ENCODE assay signal across 20 cellular contexts in genomic region chr2:5042666-5043440, GRCh38.
DNase-seq lines count a peak whose midpoint lies in the region; ATAC-seq and TF ChIP-seq lines count a peak whose summit lies in the region.
"Had no signal": no experiment of that assay in that cellular context is flagged by ENCODE, and none has a peak within 500 bp of the region (broad histone marks: within the 10 kb centered on the region; RNA-seq: fewer than 3 reads in every experiment).

No MANE protein-coding gene starts in this region.

- TF ChIP-seq CTCF in LNCaP clone FGC (IDR thresholded peaks at IDR 0.05; ENCODE audit: control insufficient read depth, extremely low read depth, insufficient read depth): no peak
- TF ChIP-seq CTCF in mammary epithelial cell (conservative IDR thresholded peaks at IDR 0.05 in 1 of 2, IDR thresholded peaks at IDR 0.05 in 1 of 2; ENCODE audit: extremely low read depth in 1 of 2, insufficient read depth in 1 of 2, low read depth in 1 of 2, low read length in 2 of 2): no peak

- ATAC-seq in activated CD8-positive, alpha-beta T cell treated with anti-CD3 and anti-CD28 coated beads, Interleukin-2, amount 10 ng/mL, durations not matched to agents 7 days and 5 days: no peak
- no peak for ATAC-seq in stimulated activated naive B cell treated with anti-CD40 and anti-IgM and Interleukin-4, amounts not matched to agents 10 μg/mL and 1 μg/mL and 100 μg/mL, for 72 hours (replicated peaks)
- no peak for ATAC-seq in activated CD8-positive, alpha-beta memory T cell treated with anti-CD3 and anti-CD28 coated beads, Interleukin-2, amount 10 ng/mL, durations not matched to agents 7 days and 5 days
- ATAC-seq: CD8-positive, alpha-beta T cell; HCT116 had no signal

- H4K91ac ChIP-seq in trophoblast cell (ENCODE audit: low read depth, low read length): no peak overlapping the region

- BruUV-seq in mammary epithelial cell (replicated peaks; lab: Mats Ljungman, UMichigan): no TSS peak

- no peak overlapping the region for H3K27ac Mint-ChIP-seq in activated CD8-positive, alpha-beta T cell treated with anti-CD3 and anti-CD28 coated beads, Interleukin-2, amount 10 ng/mL, durations not matched to agents 7 days and 5 days
- no peak overlapping the region for H3K27ac Mint-ChIP-seq in stimulated activated naive B cell treated with anti-CD40 and anti-IgM and Interleukin-4, amounts not matched to agents 10 μg/mL and 1 μg/mL and 100 μg/mL, for 72 hours
- H3K27ac Mint-ChIP-seq in activated CD8-positive, alpha-beta memory T cell treated with anti-CD3 and anti-CD28 coated beads, Interleukin-2, amount 10 ng/mL, durations not matched to agents 7 days and 5 days: no peak overlapping the region
- H3K27ac Mint-ChIP-seq: B cell; CD4-positive, CD25-positive, alpha-beta regulatory T cell; CD8-positive, alpha-beta T cell had no signal

- DNase-seq in DMS53 (lab: John Stamatoyannopoulos, UW) (peak; percentile 55), DMS53 treated with DMSO at 0.1 percent for 48 hours (lab: John Stamatoyannopoulos, UW; ENCODE audit: unreplicated experiment) (no peak), LNCaP clone FGC (ENCODE audit: low read depth) (peak; percentile 23), mammary epithelial cell (peak; percentile 0), trophoblast cell (peak; percentile 83 to 95)
- no peak for DNase-seq in activated CD8-positive, alpha-beta T cell treated with anti-CD3 and anti-CD28 coated beads, Interleukin-2, amount 10 ng/mL, durations not matched to agents 7 days and 5 days
- DNase-seq in stimulated activated naive B cell treated with anti-CD40 and anti-IgM and Interleukin-4, amounts not matched to agents 10 μg/mL and 1 μg/mL and 100 μg/mL, for 72 hours: no peak
- no peak for DNase-seq in activated CD8-positive, alpha-beta memory T cell treated with anti-CD3 and anti-CD28 coated beads, Interleukin-2, amount 10 ng/mL, durations not matched to agents 7 days and 5 days
- DNase-seq: Caco-2; CD4-positive, CD25-positive, alpha-beta regulatory T cell; CD8-positive, alpha-beta T cell; DMS153; DND-41; GM23248; H7 had no signal

- H3K27ac ChIP-seq in mammary epithelial cell (ENCODE audit: insufficient read depth, low read depth, low read length) (no peak overlapping the region), trophoblast cell (ENCODE audit: low read depth, low read length) (no peak overlapping the region)
- H3K27ac ChIP-seq: 22Rv1, BLaER1, C4-2B, GM23248 had no signal

- H3K27me3 Mint-ChIP-seq in activated CD8-positive, alpha-beta T cell treated with anti-CD3 and anti-CD28 coated beads, Interleukin-2, amount 10 ng/mL, durations not matched to agents 7 days and 5 days (ENCODE audit: low read depth): no peaks in the 10 kb centered on the region
- no peaks in the 10 kb centered on the region for H3K27me3 Mint-ChIP-seq in stimulated activated naive B cell treated with anti-CD40 and anti-IgM and Interleukin-4, amounts not matched to agents 10 μg/mL and 1 μg/mL and 100 μg/mL, for 72 hours
- H3K27me3 Mint-ChIP-seq in activated CD8-positive, alpha-beta memory T cell treated with anti-CD3 and anti-CD28 coated beads, Interleukin-2, amount 10 ng/mL, durations not matched to agents 7 days and 5 days: no peaks in the 10 kb centered on the region
- H3K27me3 Mint-ChIP-seq: B cell; CD4-positive, CD25-positive, alpha-beta regulatory T cell had no signal

- no peak overlapping the region for H3K23ac ChIP-seq in trophoblast cell (ENCODE audit: low read length)

- no peak overlapping the region for H2BK5ac ChIP-seq in trophoblast cell (ENCODE audit: low read depth, low read length, poor library complexity)

- no peak overlapping the region for H4K12ac ChIP-seq in trophoblast cell (ENCODE audit: low read depth, low read length)

- in situ Hi-C loops in mammary epithelial cell (cut with MboI; ENCODE audit: low sequenced_read_pairs in 2 of 2): no loop called here

- H3K4me1 Mint-ChIP-seq in activated CD8-positive, alpha-beta T cell treated with anti-CD3 and anti-CD28 coated beads, Interleukin-2, amount 10 ng/mL, durations not matched to agents 7 days and 5 days (ENCODE audit: low read depth): no peaks in the 10 kb centered on the region
- H3K4me1 Mint-ChIP-seq in stimulated activated naive B cell treated with anti-CD40 and anti-IgM and Interleukin-4, amounts not matched to agents 10 μg/mL and 1 μg/mL and 100 μg/mL, for 72 hours: no peaks in the 10 kb centered on the region
- H3K4me1 Mint-ChIP-seq in activated CD8-positive, alpha-beta memory T cell treated with anti-CD3 and anti-CD28 coated beads, Interleukin-2, amount 10 ng/mL, durations not matched to agents 7 days and 5 days: no peaks in the 10 kb centered on the region
- H3K4me1 Mint-ChIP-seq: B cell; CD4-positive, CD25-positive, alpha-beta regulatory T cell had no signal

- H3K36me3 Mint-ChIP-seq in activated CD8-positive, alpha-beta T cell treated with anti-CD3 and anti-CD28 coated beads, Interleukin-2, amount 10 ng/mL, durations not matched to agents 7 days and 5 days (ENCODE audit: low read depth): no peaks in the 10 kb centered on the region
- H3K36me3 Mint-ChIP-seq in stimulated activated naive B cell treated with anti-CD40 and anti-IgM and Interleukin-4, amounts not matched to agents 10 μg/mL and 1 μg/mL and 100 μg/mL, for 72 hours: no peaks in the 10 kb centered on the region
- H3K36me3 Mint-ChIP-seq in activated CD8-positive, alpha-beta memory T cell treated with anti-CD3 and anti-CD28 coated beads, Interleukin-2, amount 10 ng/mL, durations not matched to agents 7 days and 5 days: no peaks in the 10 kb centered on the region
- H3K36me3 Mint-ChIP-seq: CD4-positive, CD25-positive, alpha-beta regulatory T cell; CD8-positive, alpha-beta T cell had no signal

- H2AFZ ChIP-seq in mammary epithelial cell (ENCODE audit: low read depth, low read length) (no peak overlapping the region), trophoblast cell (ENCODE audit: insufficient read depth, low read length, poor library complexity) (no peak overlapping the region)
- H2AFZ ChIP-seq: GM23248 had no signal

- H3K4me2 ChIP-seq in mammary epithelial cell (ENCODE audit: insufficient read depth, low read depth, low read length) (no peak overlapping the region), trophoblast cell (ENCODE audit: low read length) (no peak overlapping the region)
- H3K4me2 ChIP-seq: BLaER1 had no signal

- CTCF ChIA-PET in mammary epithelial cell (lab: Charles Lee; ENCODE audit: low non-redundant PET): no interaction called here
- CTCF ChIA-PET in activated CD8-positive, alpha-beta T cell treated with anti-CD3 and anti-CD28 coated beads, Interleukin-2, amount 10 ng/mL, durations not matched to agents 7 days and 5 days (lab: Charles Lee): no interaction called here
- CTCF ChIA-PET in activated CD8-positive, alpha-beta memory T cell treated with anti-CD3 and anti-CD28 coated beads, Interleukin-2, amount 10 ng/mL, durations not matched to agents 7 days and 5 days (lab: Charles Lee): no interaction called here

- H3K79me1 ChIP-seq in trophoblast cell (ENCODE audit: low read length): no peaks in the 10 kb centered on the region

- no peak overlapping the region for H2BK12ac ChIP-seq in trophoblast cell (ENCODE audit: low read length)

- H3K9me3 ChIP-seq in mammary epithelial cell (replicated peaks; ENCODE audit: insufficient read depth, low read length): peaks cover 6% of the 10 kb centered on the region
- peaks cover 1% of the 10 kb centered on the region for H3K9me3 ChIP-seq in trophoblast cell (ENCODE audit: insufficient read depth, low read depth, low read length)
- H3K9me3 ChIP-seq: BLaER1, Caco-2 had no signal

- intact Hi-C loops in mammary epithelial cell (cut with micrococcal nuclease): no loop called here

- no peak overlapping the region for H3K9ac ChIP-seq in mammary epithelial cell (ENCODE audit: insufficient read depth, low read length)
- H3K9ac ChIP-seq in trophoblast cell (ENCODE audit: low read length): no peak overlapping the region
- H3K9ac ChIP-seq: BLaER1, GM23248 had no signal

- no peak overlapping the region for H3K4me3 ChIP-seq in LNCaP clone FGC (ENCODE audit: low read depth, low read length)
- no peak overlapping the region for H3K4me3 ChIP-seq in mammary epithelial cell (replicated peaks in 1 of 3; ENCODE audit: insufficient read depth in 1 of 3, low read depth in 2 of 3, low read length in 3 of 3)
- no peak overlapping the region for H3K4me3 ChIP-seq in trophoblast cell (ENCODE audit: low read depth, low read length)
- H3K4me3 ChIP-seq: BLaER1, GM23248 had no signal

- H4K20me1 ChIP-seq in mammary epithelial cell (ENCODE audit: insufficient read depth, low read length): no peaks in the 10 kb centered on the region
- H4K20me1 ChIP-seq: BLaER1 had no signal

- no peaks in the 10 kb centered on the region for H3K4me1 ChIP-seq in mammary epithelial cell (ENCODE audit: insufficient read depth, low read length)
- no peaks in the 10 kb centered on the region for H3K4me1 ChIP-seq in trophoblast cell (ENCODE audit: control insufficient read depth in 1 of 2, insufficient read depth in 2 of 2, low read length in 2 of 2)
- H3K4me1 ChIP-seq: BLaER1, Caco-2 had no signal

- H3K27me3 ChIP-seq in mammary epithelial cell (ENCODE audit: insufficient read depth, low read length): no peaks in the 10 kb centered on the region
- H3K27me3 ChIP-seq in trophoblast cell (ENCODE audit: insufficient read depth, low read length): no peaks in the 10 kb centered on the region
- H3K27me3 ChIP-seq: BLaER1 had no signal

- POLR2A ChIA-PET in activated CD8-positive, alpha-beta T cell treated with anti-CD3 and anti-CD28 coated beads, Interleukin-2, amount 10 ng/mL, durations not matched to agents 7 days and 5 days (lab: Charles Lee): no interaction called here

- no peak overlapping the region for H2BK120ac ChIP-seq in trophoblast cell (ENCODE audit: insufficient read depth, low read length, poor library complexity)

- H3K9me3 Mint-ChIP-seq in activated CD8-positive, alpha-beta T cell treated with anti-CD3 and anti-CD28 coated beads, Interleukin-2, amount 10 ng/mL, durations not matched to agents 7 days and 5 days (ENCODE audit: insufficient read depth): peaks cover 21% of the 10 kb centered on the region
- peaks cover 4 to 7% of the 10 kb centered on the region in 2 donors for H3K9me3 Mint-ChIP-seq in stimulated activated naive B cell treated with anti-CD40 and anti-IgM and Interleukin-4, amounts not matched to agents 10 μg/mL and 1 μg/mL and 100 μg/mL, for 72 hours
- peaks cover 6% of the 10 kb centered on the region for H3K9me3 Mint-ChIP-seq in activated CD8-positive, alpha-beta memory T cell treated with anti-CD3 and anti-CD28 coated beads, Interleukin-2, amount 10 ng/mL, durations not matched to agents 7 days and 5 days (ENCODE audit: low read depth)

- H4K8ac ChIP-seq in trophoblast cell (ENCODE audit: low read depth, low read length): no peak overlapping the region

- H2AK5ac ChIP-seq in trophoblast cell (ENCODE audit: low read length): no peak overlapping the region

- H3K4me3 Mint-ChIP-seq in activated CD8-positive, alpha-beta T cell treated with anti-CD3 and anti-CD28 coated beads, Interleukin-2, amount 10 ng/mL, durations not matched to agents 7 days and 5 days: no peak overlapping the region
- H3K4me3 Mint-ChIP-seq in stimulated activated naive B cell treated with anti-CD40 and anti-IgM and Interleukin-4, amounts not matched to agents 10 μg/mL and 1 μg/mL and 100 μg/mL, for 72 hours: no peak overlapping the region
- no peak overlapping the region for H3K4me3 Mint-ChIP-seq in activated CD8-positive, alpha-beta memory T cell treated with anti-CD3 and anti-CD28 coated beads, Interleukin-2, amount 10 ng/mL, durations not matched to agents 7 days and 5 days
- H3K4me3 Mint-ChIP-seq: B cell; CD4-positive, CD25-positive, alpha-beta regulatory T cell; CD8-positive, alpha-beta T cell had no signal

- H3K18ac ChIP-seq in trophoblast cell (ENCODE audit: low read length): no peak overlapping the region

- dilution Hi-C loops in mammary epithelial cell (cut with HindIII; ENCODE audit: low sequenced_read_pairs): no loop called here

- 25% methylated on average over 4 of the region's 4 CpGs for WGBS in mammary epithelial cell (ENCODE audit: low coverage, missing lambda C conversion rate)
- no CpG with 5 or more reads among the region's 4 CpGs for WGBS in trophoblast cell (ENCODE audit: extremely low coverage, insufficient coverage, insufficient read length)

- no peak overlapping the region for H3K4ac ChIP-seq in trophoblast cell (ENCODE audit: low read depth, low read length)

- no peak overlapping the region for H3K14ac ChIP-seq in trophoblast cell (ENCODE audit: low read length)

- H3K79me2 ChIP-seq in mammary epithelial cell (ENCODE audit: insufficient read depth, low read length): no peaks in the 10 kb centered on the region
- H3K79me2 ChIP-seq in trophoblast cell (ENCODE audit: control insufficient read depth, insufficient read depth, low read length, poor library complexity): no peaks in the 10 kb centered on the region

- H3K36me3 ChIP-seq in mammary epithelial cell (ENCODE audit: insufficient read depth, low read length) (no peaks in the 10 kb centered on the region), trophoblast cell (ENCODE audit: control insufficient read depth in 1 of 2, insufficient read depth in 2 of 2, low read length in 2 of 2) (no peaks in the 10 kb centered on the region)
- H3K36me3 ChIP-seq: BLaER1 had no signal

Comparison
In these comparisons a context has a peak if more than half of its experiments do, and no peak if none do; other contexts are left out.
1. DNase-seq: peak in DMS53 (single experiment), LNCaP clone FGC (single experiment), mammary epithelial cell (single experiment) and trophoblast cell (2 of 2); none in DMS53 treated with DMSO at 0.1 percent for 48 hours (single experiment), activated CD8-positive, alpha-beta T cell treated with anti-CD3 and anti-CD28 coated beads, Interleukin-2, amount 10 ng/mL, durations not matched to agents 7 days and 5 days (single experiment), stimulated activated naive B cell treated with anti-CD40 and anti-IgM and Interleukin-4, amounts not matched to agents 10 μg/mL and 1 μg/mL and 100 μg/mL, for 72 hours (single experiment) and activated CD8-positive, alpha-beta memory T cell treated with anti-CD3 and anti-CD28 coated beads, Interleukin-2, amount 10 ng/mL, durations not matched to agents 7 days and 5 days (single experiment).